In the genomic region with DNA sequence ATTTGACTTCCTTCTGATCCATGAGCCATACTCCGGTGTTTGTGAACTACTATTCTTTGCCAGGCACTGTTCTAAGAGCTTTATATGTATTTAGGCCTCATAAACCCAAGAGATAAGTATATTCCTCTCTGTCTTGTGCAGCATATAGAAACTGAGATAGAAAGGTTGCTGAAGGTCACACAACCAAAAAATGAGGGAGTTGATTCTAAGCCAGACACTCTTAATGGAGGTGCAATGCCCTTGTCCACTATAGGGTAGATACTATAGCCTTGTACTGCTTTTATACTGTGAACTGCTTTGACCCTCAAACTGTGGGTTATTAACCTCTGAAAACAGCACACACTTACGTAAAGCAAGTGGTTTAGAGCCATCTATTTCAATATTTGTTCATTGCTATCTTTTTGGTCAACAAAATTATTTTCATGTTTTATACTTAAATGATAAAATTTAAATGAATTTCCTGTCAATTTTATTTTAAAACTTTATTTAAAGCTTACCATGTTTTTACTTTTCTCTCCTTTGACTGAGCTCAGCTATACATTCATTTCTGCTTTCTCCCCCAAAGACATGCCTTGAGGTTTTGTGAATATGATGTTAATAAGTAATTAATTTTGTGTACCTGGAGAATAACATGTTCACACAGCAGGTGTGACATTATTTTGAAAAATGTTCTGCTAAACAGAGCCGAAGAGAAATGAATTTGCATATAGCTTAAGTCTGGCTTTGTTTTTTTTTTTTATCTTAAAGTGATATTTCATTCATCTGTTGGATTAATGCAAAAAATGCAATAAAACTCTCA, we compare ENCODE assay signal across 18 cellular contexts.
"Had no signal": no experiment of that assay in that cellular context is flagged by ENCODE, and none has a peak within 500 bp of the region (broad histone marks: within the 10 kb centered on the region; RNA-seq: fewer than 3 reads in every experiment).

No MANE protein-coding gene starts in this region.

- H3K9me3 ChIP-seq: stomach, suprapubic skin, tibial nerve had no signal

- H3K4me3 ChIP-seq: lung, stomach, suprapubic skin, tibial nerve had no signal

- H3K27ac ChIP-seq: stomach, suprapubic skin, tibial nerve had no signal

- H3K4me1 ChIP-seq: stomach, suprapubic skin, tibial nerve had no signal

- H3K36me3 ChIP-seq: stomach, suprapubic skin, tibial nerve had no signal

- ATAC-seq: left lobe of liver; sciatic nerve; stimulated activated effector memory CD8-positive, alpha-beta T cell treated with anti-CD3 and anti-CD28 coated beads, Interleukin-12 subunit alpha, Interleukin-12 subunit beta, amount 100 ng/mL, for 72 hours; WTC11 had no signal

- DNase-seq: activated gamma-delta T cell treated with Interleukin-2 at 50 U/mL for 16 hours; activated T-cell treated with anti-CD3 and anti-CD28 coated beads, Interleukin-2, amount 50 U/mL, for 1 hour; aorta; foreskin fibroblast; immature natural killer cell; naive B cell; posterior cingulate gyrus; small intestine; stimulated activated CD4-positive, alpha-beta T cell treated with anti-CD3 and anti-CD28 coated beads, Interleukin-2, amount 100 ng/mL, for 24 hours; stomach had no signal

- FAIRE-seq: endometrium had no signal

- H3K27me3 ChIP-seq: stomach, suprapubic skin, tibial nerve had no signal
